Comparison of ENCODE assay signal across 8 cellular contexts in the genomic region with DNA sequence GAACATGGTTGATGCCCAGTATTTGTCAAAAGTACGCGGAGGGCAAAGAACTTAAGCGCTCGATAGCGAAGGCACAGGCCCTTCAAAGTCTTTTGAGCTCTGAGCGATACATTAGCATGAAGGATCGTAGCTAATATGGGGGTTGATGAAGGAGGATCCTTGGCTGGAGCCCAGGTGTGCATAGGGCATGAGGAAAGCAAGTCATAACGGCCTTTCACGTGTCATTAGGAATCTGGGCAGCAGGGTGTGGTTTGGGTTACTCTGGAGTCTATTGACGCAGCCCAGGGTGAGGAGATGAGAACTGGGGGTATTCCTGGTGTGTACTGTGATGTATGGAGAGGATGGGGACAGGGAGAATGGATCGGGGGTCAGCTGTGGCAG. TPM values are rescaled to one million over a fixed set of nuclear protein-coding genes. Genes with fewer than 3 reads are reported as not detected.
DNase-seq lines count a peak whose midpoint lies in the region; ATAC-seq and TF ChIP-seq lines count a peak whose summit lies in the region.

No MANE protein-coding gene starts in this region.

- H3K27ac Mint-ChIP-seq in activated naive CD4-positive, alpha-beta T cell treated with anti-CD3 and anti-CD28 coated beads, Interleukin-2, amount 50 U/mL, for 24 hours: peak overlapping the region; percentile 82

- H3K79me2 ChIP-seq in Karpas-422 (ENCODE audit: low read length): peaks cover 33% of the 10 kb centered on the region

- intact Hi-C loops in left cardiac atrium (cut with DNase I) (no loop called here), psoas muscle (cut with DNase I) (no loop called here)

- H3K27ac ChIP-seq in Karpas-422 (ENCODE audit: low read length) (peak overlapping the region; percentile 75), psoas muscle (peak overlapping the region; percentile 98)

- H3K4me1 ChIP-seq in Karpas-422 (ENCODE audit: low read length) (peaks cover 34% of the 10 kb centered on the region), psoas muscle (peaks cover 20% of the 10 kb centered on the region)

- H3K27me3 ChIP-seq in Karpas-422 (ENCODE audit: low read length) (no peaks in the 10 kb centered on the region), psoas muscle (ENCODE audit: insufficient read depth in 3 of 3, low read length in 2 of 3) (no peaks in the 10 kb centered on the region)

- H3K4me3 ChIP-seq in Karpas-422 (ENCODE audit: low read length): peak overlapping the region; percentile 87
- H3K4me3 ChIP-seq in psoas muscle: peak overlapping the region; percentile 90

- no peaks in the 10 kb centered on the region for H3K9me3 Mint-ChIP-seq in activated naive CD4-positive, alpha-beta T cell treated with anti-CD3 and anti-CD28 coated beads, Interleukin-2, amount 50 U/mL, for 24 hours

- H3K27me3 Mint-ChIP-seq in activated naive CD4-positive, alpha-beta T cell treated with anti-CD3 and anti-CD28 coated beads, Interleukin-2, amount 50 U/mL, for 24 hours: no peaks in the 10 kb centered on the region

- peaks cover 10% of the 10 kb centered on the region for H3K36me3 Mint-ChIP-seq in activated naive CD4-positive, alpha-beta T cell treated with anti-CD3 and anti-CD28 coated beads, Interleukin-2, amount 50 U/mL, for 24 hours

- ATAC-seq in left cardiac atrium: peak; percentile 4 to 39
- ATAC-seq in psoas muscle: peak; percentile 45 to 69 (median 64)
- no peak for ATAC-seq in HG02840 (IDR thresholded peaks at IDR 0.05; ENCODE audit: low FRiP score, unreplicated experiment)
- no peak for ATAC-seq in GM19351 (IDR thresholded peaks at IDR 0.05; ENCODE audit: unreplicated experiment)

- TF ChIP-seq CTCF in psoas muscle (IDR thresholded peaks at IDR 0.05): no peak

- peak overlapping the region; percentile 91 for H3K4me2 ChIP-seq in Karpas-422 (ENCODE audit: low read depth, low read length, poor library complexity, severe bottlenecking)

- peaks cover 40% of the 10 kb centered on the region for H3K4me1 Mint-ChIP-seq in activated naive CD4-positive, alpha-beta T cell treated with anti-CD3 and anti-CD28 coated beads, Interleukin-2, amount 50 U/mL, for 24 hours

- H3K9me3 ChIP-seq in Karpas-422 (ENCODE audit: low read length) (no peaks in the 10 kb centered on the region), psoas muscle (no peaks in the 10 kb centered on the region)

- WGBS in psoas muscle, 3 donors: 7 to 10% (median 9%) methylated on average over 11 of the region's 11 CpGs

- H3K36me3 ChIP-seq in Karpas-422 (ENCODE audit: insufficient read depth, low read length) (peaks cover 10% of the 10 kb centered on the region; the same call in 1 of the 2 replicates), psoas muscle (ENCODE audit: insufficient read depth in 1 of 2, low read depth in 1 of 2) (peaks cover 11 to 18% of the 10 kb centered on the region in 2 donors)

- DNase-seq in stimulated activated CD4-positive, alpha-beta T cell treated with anti-CD3 and anti-CD28 coated beads, Interleukin-1b, Interleukin-23, amount 100 ng/mL, for 48 hours: peak; percentile 24
- DNase-seq in stimulated activated CD4-positive, alpha-beta T cell treated with anti-CD3 and anti-CD28 coated beads, Interleukin-4, amount 100 ng/mL, for 1 hour: no peak
- DNase-seq in Karpas-422 (peak; percentile 65), left cardiac atrium (peak; percentile 27), psoas muscle (peak; percentile 29 to 58)

- no peaks in the 10 kb centered on the region for H4K20me1 ChIP-seq in Karpas-422 (ENCODE audit: insufficient read depth, low read depth, low read length)

- peak overlapping the region; percentile 28; the same call in 1 of the 2 replicates for H2AFZ ChIP-seq in Karpas-422 (ENCODE audit: low read length)

- peak overlapping the region; percentile 98 for H3K4me3 Mint-ChIP-seq in activated naive CD4-positive, alpha-beta T cell treated with anti-CD3 and anti-CD28 coated beads, Interleukin-2, amount 50 U/mL, for 24 hours

- no peaks in the 10 kb centered on the region for H3K9me2 ChIP-seq in Karpas-422 (replicated peaks; ENCODE audit: insufficient read depth, low read length)

- H3K9ac ChIP-seq in Karpas-422 (ENCODE audit: low read length): peak overlapping the region; percentile 89

RNA-seq across cellular contexts. Expression of a gene that starts 0.6 kb away (rescaled TPM):
- total RNA-seq in Karpas-422 (2014; rRNA removed; shearing (Covaris generic); ENCODE audit: low replicate concordance): 18.5 and 20.4 TPM in 2 replicates
- total RNA-seq in left cardiac atrium (10 to 100 TPM; 19.0 to 20.0 TPM), psoas muscle (10 to 100 TPM; 15.7 to 22.9 (median 20.6) TPM)
- 10 to 100 TPM; 21.7 to 28.8 (median 26.3) TPM for polyA plus RNA-seq in psoas muscle

RNA-seq across cellular contexts. Expression of a gene that starts 31.7 kb away (rescaled TPM):
- not detected in 2 replicates for total RNA-seq in Karpas-422 (2014; rRNA removed; shearing (Covaris generic); ENCODE audit: low replicate concordance)
- not detected for total RNA-seq in left cardiac atrium
- total RNA-seq in psoas muscle: not detected
- not detected for polyA plus RNA-seq in psoas muscle

Comparison
In these comparisons a context has a peak if more than half of its experiments do, and no peak if none do; other contexts are left out.
1. ATAC-seq: peak in left cardiac atrium (2 of 2) and psoas muscle (4 of 4); none in HG02840 (single experiment) and GM19351 (single experiment).